In the genomic region with DNA sequence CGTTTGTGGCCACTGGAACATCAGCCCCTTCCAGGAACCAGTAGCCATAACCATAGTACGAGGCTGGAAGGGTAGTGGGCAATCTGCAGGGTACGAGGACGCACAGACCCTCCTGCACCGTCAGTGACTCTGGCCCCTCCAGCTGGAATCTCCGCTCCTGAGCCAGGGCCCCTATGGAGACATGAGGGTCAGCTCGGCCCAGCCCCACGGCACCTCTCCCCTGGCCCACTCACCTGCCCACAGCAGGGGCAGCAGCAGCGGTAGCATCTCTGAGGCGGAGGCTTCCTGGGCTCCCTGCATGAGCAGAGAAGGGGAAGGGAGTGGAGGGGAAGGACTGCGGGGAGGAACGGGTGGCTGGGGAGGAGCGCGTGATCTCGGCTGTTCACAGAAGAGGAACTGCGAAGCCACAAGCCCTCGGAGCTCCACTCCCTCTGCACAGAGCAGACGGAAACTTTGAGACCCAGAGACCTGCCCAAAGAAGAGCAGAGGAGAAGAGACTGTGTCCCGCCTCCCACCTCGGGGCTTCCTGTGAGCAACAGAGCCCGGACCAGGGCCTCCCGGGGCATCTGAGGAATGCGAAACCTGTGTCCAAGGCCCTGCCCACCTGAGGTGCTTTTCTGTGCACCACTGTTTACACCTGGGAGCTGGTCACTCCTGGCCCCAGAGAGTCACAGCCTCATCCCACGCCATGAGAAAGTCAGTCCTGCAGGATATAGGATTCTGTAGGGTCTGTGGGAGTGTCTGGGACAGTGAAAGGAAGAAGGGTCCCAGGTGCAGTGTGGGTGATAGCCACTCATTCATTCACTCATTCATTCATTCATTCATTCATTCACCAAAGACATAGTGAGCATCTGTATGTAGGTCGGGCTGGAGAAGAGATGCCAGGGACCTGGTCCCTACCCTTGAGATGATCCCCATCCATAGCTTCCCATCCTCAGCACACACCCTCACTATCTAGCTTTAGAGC, we compare ENCODE assay signal across 7 cellular contexts. TPM values are rescaled to one million over a fixed set of nuclear protein-coding genes. Genes with fewer than 3 reads are reported as not detected.
DNase-seq lines count a peak whose midpoint lies in the region; ATAC-seq and TF ChIP-seq lines count a peak whose summit lies in the region.

TSS of gene SIGLEC6 (minus strand) at position 322 of the 967 bp plus-strand sequence. CDS start at position 300, 22 bp downstream.

- DNase-seq in activated T-helper 2 cell treated with anti-CD3 and anti-CD28 coated beads, Interferon-gamma antibody, Interleukin-2, Interleukin-4, amounts not matched to agents 10 μg/mL and 5 μg/mL and 100 μg/mL, durations not matched to agents 14 hours and 24 hours and 36 hours (ENCODE audit: low spot score): peak; percentile 35
- no peak for DNase-seq in smooth muscle cell (lab: John Stamatoyannopoulos, UW; ENCODE audit: unreplicated experiment)
- DNase-seq in activated effector memory CD4-positive, alpha-beta T cell treated with Interleukin-2 at 50 U/mL for 16 hours: no peak
- DNase-seq in stimulated activated naive CD4-positive, alpha-beta T cell (lab: John Stamatoyannopoulos, UW): no peak

- no peak within 1 kb of the TSS for H3K9ac ChIP-seq in smooth muscle cell (ENCODE audit: low read depth)

- 80% methylated on average over 22 of the region's 25 CpGs for WGBS in smooth muscle cell (ENCODE audit: low lambda C conversion rate)

- H3K27ac ChIP-seq in neutrophil (peak within 1 kb of the TSS; percentile 21), smooth muscle cell (ENCODE audit: low read depth) (no peak within 1 kb of the TSS)

- no peaks in the 10 kb centered on the region for H3K9me3 ChIP-seq in neutrophil
- no peaks in the 10 kb centered on the region for H3K9me3 ChIP-seq in smooth muscle cell (replicated peaks; ENCODE audit: low read depth)

- no peaks in the 10 kb centered on the region for H4K20me1 ChIP-seq in smooth muscle cell (ENCODE audit: low read depth)

- peak within 1 kb of the TSS; percentile 24 for H3K27ac Mint-ChIP-seq in activated T-helper 2 cell treated with anti-CD3 and anti-CD28 coated beads, Interferon-gamma antibody, Interleukin-2, Interleukin-4, amounts not matched to agents 10 μg/mL and 5 μg/mL and 100 μg/mL, durations not matched to agents 14 hours and 24 hours and 36 hours

- no peak within 1 kb of the TSS for H3K4me2 ChIP-seq in smooth muscle cell

- peaks cover 6% of the 10 kb centered on the region for H3K9me3 Mint-ChIP-seq in activated T-helper 2 cell treated with anti-CD3 and anti-CD28 coated beads, Interferon-gamma antibody, Interleukin-2, Interleukin-4, amounts not matched to agents 10 μg/mL and 5 μg/mL and 100 μg/mL, durations not matched to agents 14 hours and 24 hours and 36 hours

- H3K4me3 Mint-ChIP-seq in activated T-helper 2 cell treated with anti-CD3 and anti-CD28 coated beads, Interferon-gamma antibody, Interleukin-2, Interleukin-4, amounts not matched to agents 10 μg/mL and 5 μg/mL and 100 μg/mL, durations not matched to agents 14 hours and 24 hours and 36 hours (ENCODE audit: low read depth): no peak within 1 kb of the TSS

- no peaks in the 10 kb centered on the region for H3K79me2 ChIP-seq in smooth muscle cell (ENCODE audit: low read depth)

- H2AFZ ChIP-seq in smooth muscle cell (ENCODE audit: low read depth): no peak within 1 kb of the TSS

- no peaks in the 10 kb centered on the region for H3F3A ChIP-seq in smooth muscle cell (ENCODE audit: low read depth)

- no peaks in the 10 kb centered on the region for H3K36me3 Mint-ChIP-seq in activated T-helper 2 cell treated with anti-CD3 and anti-CD28 coated beads, Interferon-gamma antibody, Interleukin-2, Interleukin-4, amounts not matched to agents 10 μg/mL and 5 μg/mL and 100 μg/mL, durations not matched to agents 14 hours and 24 hours and 36 hours (ENCODE audit: low read depth)

- H3K4me3 ChIP-seq in neutrophil (ENCODE audit: low read depth in 1 of 2, low read length in 1 of 2) (peak within 1 kb of the TSS in 1 of 2 experiments; percentile 20), smooth muscle cell (no peak within 1 kb of the TSS)

- peaks cover 10% of the 10 kb centered on the region for H3K4me1 Mint-ChIP-seq in activated T-helper 2 cell treated with anti-CD3 and anti-CD28 coated beads, Interferon-gamma antibody, Interleukin-2, Interleukin-4, amounts not matched to agents 10 μg/mL and 5 μg/mL and 100 μg/mL, durations not matched to agents 14 hours and 24 hours and 36 hours (ENCODE audit: low read depth)

- ATAC-seq in GM18907 (IDR thresholded peaks at IDR 0.05; ENCODE audit: unreplicated experiment): peak; percentile 45
- ATAC-seq in HG03025 (IDR thresholded peaks at IDR 0.05; ENCODE audit: low FRiP score, unreplicated experiment): peak; percentile 78

- H3K27me3 ChIP-seq in neutrophil: peaks cover 6% of the 10 kb centered on the region
- H3K27me3 ChIP-seq in smooth muscle cell (ENCODE audit: low read depth): no peaks in the 10 kb centered on the region

- no peaks in the 10 kb centered on the region for H3K36me3 ChIP-seq in neutrophil
- H3K36me3 ChIP-seq in smooth muscle cell (ENCODE audit: low read depth): no peaks in the 10 kb centered on the region

- intact Hi-C loops in activated T-helper 2 cell treated with anti-CD3 and anti-CD28 coated beads, Interferon-gamma antibody, Interleukin-2, Interleukin-4, amounts not matched to agents 10 μg/mL and 5 μg/mL and 100 μg/mL, durations not matched to agents 14 hours and 24 hours and 36 hours (cut with micrococcal nuclease): no loop called here

- TF ChIP-seq CTCF in neutrophil (IDR thresholded peaks at IDR 0.05) (no peak), smooth muscle cell (IDR thresholded peaks at IDR 0.05; ENCODE audit: borderline replicate concordance, insufficient read depth, poor library complexity, severe bottlenecking) (no peak)

- H3K4me1 ChIP-seq in neutrophil (ENCODE audit: control insufficient read depth in 1 of 2, insufficient read depth in 1 of 2, low read depth in 1 of 2, low read length in 1 of 2): peaks cover 6% of the 10 kb centered on the region in 2 experiments
- no peaks in the 10 kb centered on the region for H3K4me1 ChIP-seq in smooth muscle cell (ENCODE audit: low read depth)

- H3K27me3 Mint-ChIP-seq in activated T-helper 2 cell treated with anti-CD3 and anti-CD28 coated beads, Interferon-gamma antibody, Interleukin-2, Interleukin-4, amounts not matched to agents 10 μg/mL and 5 μg/mL and 100 μg/mL, durations not matched to agents 14 hours and 24 hours and 36 hours (ENCODE audit: low read depth): peaks cover 54% of the 10 kb centered on the region

RNA-seq across cellular contexts. Expression of gene SIGLEC6, which starts in this region (rescaled TPM):
- 1.2 and 1.7 TPM in 2 replicates for total RNA-seq in activated T-helper 2 cell treated with anti-CD3 and anti-CD28 coated beads, Interferon-gamma antibody, Interleukin-2, Interleukin-4, amounts not matched to agents 10 μg/mL and 5 μg/mL and 100 μg/mL, durations not matched to agents 14 hours and 24 hours and 36 hours
- 2.0 and 3.6 TPM in 2 replicates for total RNA-seq in smooth muscle cell
- not detected in 2 replicates for polyA plus RNA-seq in smooth muscle cell
